20 cellular contexts compared by ENCODE assay signal in genomic region chr7:148256433-148256832, GRCh38.
"Had no signal": no experiment of that assay in that cellular context is flagged by ENCODE, and none has a peak within 500 bp of the region (broad histone marks: within the 10 kb centered on the region; RNA-seq: fewer than 3 reads in every experiment).

No MANE protein-coding gene starts in this region.

- ATAC-seq: gastroesophageal sphincter; left lobe of liver; naive thymus-derived CD4-positive, alpha-beta T cell; sciatic nerve; stimulated activated memory B cell treated with anti-CD40 and anti-IgM and Interleukin-4, amounts not matched to agents 10 μg/mL and 1 μg/mL and 100 μg/mL, for 72 hours had no signal

- H3K4me3 Mint-ChIP-seq: naive thymus-derived CD4-positive, alpha-beta T cell; nephron progenitor cell; stimulated activated memory B cell treated with anti-CD40 and anti-IgM and Interleukin-4, amounts not matched to agents 10 μg/mL and 1 μg/mL and 100 μg/mL, for 72 hours; stimulated activated naive CD8-positive, alpha-beta T cell treated with anti-CD3 and anti-CD28 coated beads, Interleukin-15, Interleukin-2, amounts not matched to agents 100 ng/mL and 50 ng/mL, for 24 hours had no signal

- H3K36me3 ChIP-seq: esophagus squamous epithelium, gastroesophageal sphincter, spleen, tibial artery, upper lobe of left lung, uterus had no signal

- H3K27ac ChIP-seq: esophagus squamous epithelium, gastroesophageal sphincter, spleen, tibial artery, upper lobe of left lung, uterus had no signal

- DNase-seq: esophagus squamous epithelium; foreskin fibroblast; glutamatergic neuron; islet precursor cell; mammary epithelial cell; naive thymus-derived CD4-positive, alpha-beta T cell; nephron progenitor cell; posterior cingulate gyrus; spleen; stimulated activated CD4-positive, alpha-beta T cell treated with anti-CD3 and anti-CD28 coated beads, Interleukin-15, amount 100 ng/mL, for 24 hours; stimulated activated CD4-positive, alpha-beta T cell treated with anti-CD3 and anti-CD28 coated beads, Interleukin-1b, Interleukin-23, amount 100 ng/mL, for 48 hours; stimulated activated CD4-positive, alpha-beta T cell treated with anti-CD3 and anti-CD28 coated beads, Interleukin-4, amount 100 ng/mL, for 24 hours; tibial artery; upper lobe of left lung; uterus had no signal

- H3K4me1 Mint-ChIP-seq: naive thymus-derived CD4-positive, alpha-beta T cell; nephron progenitor cell; stimulated activated memory B cell treated with anti-CD40 and anti-IgM and Interleukin-4, amounts not matched to agents 10 μg/mL and 1 μg/mL and 100 μg/mL, for 72 hours had no signal

- H3K27me3 ChIP-seq: esophagus squamous epithelium, gastroesophageal sphincter, upper lobe of left lung, uterus had no signal

- H3K9me3 ChIP-seq: tibial artery, uterus had no signal

- H3K27ac Mint-ChIP-seq: naive thymus-derived CD4-positive, alpha-beta T cell; nephron progenitor cell; stimulated activated memory B cell treated with anti-CD40 and anti-IgM and Interleukin-4, amounts not matched to agents 10 μg/mL and 1 μg/mL and 100 μg/mL, for 72 hours; stimulated activated naive CD8-positive, alpha-beta T cell treated with anti-CD3 and anti-CD28 coated beads, Interleukin-15, Interleukin-2, amounts not matched to agents 100 ng/mL and 50 ng/mL, for 24 hours had no signal

- H3K4me1 ChIP-seq: esophagus squamous epithelium, spleen, tibial artery, upper lobe of left lung, uterus had no signal

- H3K4me3 ChIP-seq: esophagus squamous epithelium, gastroesophageal sphincter, spleen, tibial artery, upper lobe of left lung, uterus had no signal
